In genomic region chr6:166957805-166958076, GRCh38 we compare ENCODE assay signal across 9 cellular contexts. TPM values are rescaled to one million over a fixed set of nuclear protein-coding genes. Genes with fewer than 3 reads are reported as not detected.
DNase-seq lines count a peak whose midpoint lies in the region; ATAC-seq and TF ChIP-seq lines count a peak whose summit lies in the region.
"Had no signal": no experiment of that assay in that cellular context is flagged by ENCODE, and none has a peak within 500 bp of the region (broad histone marks: within the 10 kb centered on the region; RNA-seq: fewer than 3 reads in every experiment).

No MANE protein-coding gene starts in this region.

- peaks cover 23% of the 10 kb centered on the region for H3K27me3 ChIP-seq in iPS-20b (ENCODE audit: insufficient read depth, low read length)
- H3K27me3 ChIP-seq: gastrocnemius medialis had no signal

- H3K9me3 Mint-ChIP-seq in activated CD4-positive, alpha-beta T cell treated with anti-CD3 and anti-CD28 coated beads, Interleukin-2, amount 10 ng/mL, durations not matched to agents 24 days and 14 days = no peaks in the 10 kb centered on the region
- H3K9me3 Mint-ChIP-seq in WTC11 = peaks cover 4% of the 10 kb centered on the region
- H3K9me3 Mint-ChIP-seq in stimulated activated naive CD8-positive, alpha-beta T cell treated with anti-CD3 and anti-CD28 coated beads, Interleukin-15, amount 100 ng/mL, for 72 hours = no peaks in the 10 kb centered on the region

- CTCF ChIA-PET in WTC11 (lab: Charles Lee) = interaction anchor here (2.6 to 3.3 kb wide), 2 partner anchors 32 to 183 kb away, joined by 18 to 20 read pairs; no protein-coding TSS in a partner anchor

- peaks cover 7% of the 10 kb centered on the region; the same call in 1 of the 2 replicates for H3K4me1 ChIP-seq in iPS-20b (ENCODE audit: insufficient read depth, low read length)

- TF ChIP-seq CTCF in WTC11 (IDR thresholded peaks at IDR 0.05) = no peak

- ATAC-seq in WTC11 = no peak
- no peak for ATAC-seq in stimulated activated naive CD8-positive, alpha-beta T cell treated with anti-CD3 and anti-CD28 coated beads, Interleukin-15, amount 100 ng/mL, for 72 hours
- ATAC-seq in GM18858 (IDR thresholded peaks at IDR 0.05; ENCODE audit: unreplicated experiment) = no peak

- H3K36me3 Mint-ChIP-seq in activated CD4-positive, alpha-beta T cell treated with anti-CD3 and anti-CD28 coated beads, Interleukin-2, amount 10 ng/mL, durations not matched to agents 24 days and 14 days (ENCODE audit: low read depth) = peaks cover 15% of the 10 kb centered on the region
- H3K36me3 Mint-ChIP-seq in WTC11 = peaks cover 4% of the 10 kb centered on the region

- H3K27ac ChIP-seq in iPS-20b (ENCODE audit: low read length) = no peak overlapping the region

- no peaks in the 10 kb centered on the region for H3K27me3 Mint-ChIP-seq in activated CD4-positive, alpha-beta T cell treated with anti-CD3 and anti-CD28 coated beads, Interleukin-2, amount 10 ng/mL, durations not matched to agents 24 days and 14 days
- H3K27me3 Mint-ChIP-seq in WTC11 (ENCODE audit: low read depth) = peaks cover 12% of the 10 kb centered on the region
- H3K27me3 Mint-ChIP-seq in stimulated activated naive CD8-positive, alpha-beta T cell treated with anti-CD3 and anti-CD28 coated beads, Interleukin-15, amount 100 ng/mL, for 72 hours = no peaks in the 10 kb centered on the region

- intact Hi-C loops in activated CD4-positive, alpha-beta T cell treated with anti-CD3 and anti-CD28 coated beads, Interleukin-2, amount 10 ng/mL, durations not matched to agents 24 days and 14 days (cut with micrococcal nuclease) = loop anchor here (2.0 to 5.0 kb wide), 3 partner anchors 15 to 575 kb away; partner anchors contain the start of genes MPC1 and RPS6KA2

- H3K4me3 Mint-ChIP-seq in activated CD4-positive, alpha-beta T cell treated with anti-CD3 and anti-CD28 coated beads, Interleukin-2, amount 10 ng/mL, durations not matched to agents 24 days and 14 days = peak overlapping the region; percentile 95
- H3K4me3 Mint-ChIP-seq in WTC11 = peak overlapping the region; percentile 78
- peak overlapping the region; percentile 96 to 100 for H3K4me3 Mint-ChIP-seq in stimulated activated naive CD8-positive, alpha-beta T cell treated with anti-CD3 and anti-CD28 coated beads, Interleukin-15, amount 100 ng/mL, for 72 hours

- no peaks in the 10 kb centered on the region; the same call in 1 of the 2 replicates for H3K9me3 ChIP-seq in iPS-20b (ENCODE audit: insufficient read depth, low read depth, low read length)
- H3K9me3 ChIP-seq: gastrocnemius medialis had no signal

- H3K9ac ChIP-seq in iPS-20b (ENCODE audit: low read depth, low read length) = no peak overlapping the region; the same call in 1 of the 2 replicates

- H3K4me1 Mint-ChIP-seq in activated CD4-positive, alpha-beta T cell treated with anti-CD3 and anti-CD28 coated beads, Interleukin-2, amount 10 ng/mL, durations not matched to agents 24 days and 14 days = peaks cover 54% of the 10 kb centered on the region
- H3K4me1 Mint-ChIP-seq in WTC11 = peaks cover 33% of the 10 kb centered on the region
- H3K4me1 Mint-ChIP-seq in stimulated activated naive CD8-positive, alpha-beta T cell treated with anti-CD3 and anti-CD28 coated beads, Interleukin-15, amount 100 ng/mL, for 72 hours = peaks cover 64% of the 10 kb centered on the region

- peak overlapping the region; percentile 98 for H3K27ac Mint-ChIP-seq in activated CD4-positive, alpha-beta T cell treated with anti-CD3 and anti-CD28 coated beads, Interleukin-2, amount 10 ng/mL, durations not matched to agents 24 days and 14 days
- no peak overlapping the region for H3K27ac Mint-ChIP-seq in WTC11
- peak overlapping the region; percentile 93 to 96 for H3K27ac Mint-ChIP-seq in stimulated activated naive CD8-positive, alpha-beta T cell treated with anti-CD3 and anti-CD28 coated beads, Interleukin-15, amount 100 ng/mL, for 72 hours

- no peaks in the 10 kb centered on the region for H3K36me3 ChIP-seq in iPS-20b (ENCODE audit: insufficient read depth, low read depth, low read length)
- H3K36me3 ChIP-seq: gastrocnemius medialis had no signal

- POLR2A ChIA-PET in WTC11 (lab: Charles Lee) = no interaction called here

- no peak for DNase-seq in activated CD4-positive, alpha-beta T cell treated with anti-CD3 and anti-CD28 coated beads, Interleukin-2, amount 10 ng/mL, durations not matched to agents 24 days and 14 days
- no peak for DNase-seq in activated CD4-positive, alpha-beta T cell treated with anti-CD3 and anti-CD28 coated beads for 48 hours
- DNase-seq in WTC11 (ENCODE audit: low spot score) (no peak), COLO668 (lab: John Stamatoyannopoulos, UW; ENCODE audit: unreplicated experiment) (no peak), DMS 273 treated with DMSO at 0.1 percent for 48 hours (lab: John Stamatoyannopoulos, UW) (no peak)
- no peak for DNase-seq in stimulated activated naive CD8-positive, alpha-beta T cell treated with anti-CD3 and anti-CD28 coated beads, Interleukin-15, amount 100 ng/mL, for 72 hours

- peak overlapping the region; percentile 80; the same call in 1 of the 2 replicates for H3K4me3 ChIP-seq in iPS-20b (ENCODE audit: low read length)

TF ChIP-seq in WTC11, 78 proteins besides CTCF, POLR2A, EP300 and RAD21:
- TF ChIP-seq FOXP1 (CRISPR knock-in tag; IDR thresholded peaks at IDR 0.05; ENCODE audit: borderline replicate concordance) = no peak

RNA-seq across cellular contexts. Expression of gene RNASET2, which starts 1.4 kb away (rescaled TPM):
- total RNA-seq in activated CD4-positive, alpha-beta T cell treated with anti-CD3 and anti-CD28 coated beads, Interleukin-2, amount 10 ng/mL, durations not matched to agents 24 days and 14 days = 93.3 and 108 TPM in 2 replicates
- 35.6 to 44.3 TPM (median 41.9 TPM) in 3 replicates for total RNA-seq in WTC11 (2021)

RNA-seq across cellular contexts. Expression of gene CEP43, which starts 41.5 kb away (rescaled TPM):
- 21.1 and 23.0 TPM in 2 replicates for total RNA-seq in activated CD4-positive, alpha-beta T cell treated with anti-CD3 and anti-CD28 coated beads, Interleukin-2, amount 10 ng/mL, durations not matched to agents 24 days and 14 days
- total RNA-seq in WTC11 (2021) = 23.4 to 25.6 TPM (median 25.1 TPM) in 3 replicates
